In the genomic region with DNA sequence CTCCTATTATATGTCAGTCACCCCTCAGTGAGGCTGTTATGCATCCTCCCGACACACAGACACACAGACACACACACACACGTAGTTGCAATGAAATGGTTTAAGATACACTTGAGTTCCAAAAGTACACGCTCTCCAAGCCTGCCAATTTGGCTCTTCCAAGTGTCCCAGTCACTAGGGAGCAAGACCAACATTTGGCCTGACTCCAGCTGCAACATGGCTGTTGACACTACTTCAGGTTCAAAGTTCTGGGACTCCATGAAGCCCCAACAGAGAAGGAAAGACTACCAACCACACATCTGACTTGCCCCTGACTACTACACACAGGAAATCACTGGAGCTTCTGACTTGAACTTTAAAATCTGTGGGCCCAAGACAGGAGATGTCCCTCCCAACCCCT, we compare ENCODE assay signal across 39 cellular contexts.
"Had no signal": no experiment of that assay in that cellular context is flagged by ENCODE, and none has a peak within 500 bp of the region (broad histone marks: within the 10 kb centered on the region; RNA-seq: fewer than 3 reads in every experiment).

No MANE protein-coding gene starts in this region.

- ATAC-seq: activated naive CD4-positive, alpha-beta T cell treated with anti-CD3 and anti-CD28 coated beads, Interleukin-2, amount 50 U/mL, for 72 hours; activated naive CD8-positive, alpha-beta T cell treated with anti-CD3 and anti-CD28 coated beads, Interleukin-2, amount 50 U/mL, for 24 hours; activated T-cell treated with anti-CD3 and anti-CD28 coated beads, Interleukin-2, amount 50 U/mL, for 4 hours; activated T-cell treated with anti-CD3 and anti-CD28 coated beads, Interleukin-2, amount 50 U/mL, for 72 hours; activated T-helper 17 cell treated with anti-CD3 and anti-CD28 coated beads, Interleukin-2, amount 50 U/mL, for 72 hours; body of pancreas had no signal

- H3K4me1 ChIP-seq: adrenal gland, ascending aorta, body of pancreas, breast epithelium had no signal

- FAIRE-seq: astrocyte had no signal

- H3K9me3 ChIP-seq: adrenal gland, ascending aorta, body of pancreas, breast epithelium had no signal

- DNase-seq: activated effector memory CD4-positive, alpha-beta T cell treated with anti-CD3 and anti-CD28 coated beads, Interleukin-2, amount 50 U/mL, for 16 hours; activated effector memory CD4-positive, alpha-beta T cell treated with Interleukin-2 at 50 U/mL for 16 hours; activated gamma-delta T cell; activated gamma-delta T cell treated with Interleukin-2 at 50 U/mL for 16 hours; activated naive CD4-positive, alpha-beta T cell; activated naive CD4-positive, alpha-beta T cell treated with anti-CD3 and anti-CD28 coated beads for 36 hours; activated naive CD4-positive, alpha-beta T cell treated with anti-CD3 and anti-CD28 coated beads, Interleukin-2, amount 10 ng/mL, durations not matched to agents 7 days and 5 days; activated naive CD4-positive, alpha-beta T cell treated with anti-CD3 and anti-CD28 coated beads, Interleukin-2, amount 50 U/mL, for 16 hours; activated naive CD4-positive, alpha-beta T cell treated with Interleukin-2 at 50 U/mL for 16 hours; activated naive CD8-positive, alpha-beta T cell treated with anti-CD3 and anti-CD28 coated beads for 36 hours; activated naive CD8-positive, alpha-beta T cell treated with anti-CD3 and anti-CD28 coated beads, Interleukin-2, amount 10 ng/mL, durations not matched to agents 7 days and 5 days; activated naive CD8-positive, alpha-beta T cell treated with anti-CD3 and anti-CD28 coated beads, Interleukin-2, amount 50 U/mL, for 24 hours; activated T-cell treated with anti-CD3 and anti-CD28 coated beads, Interleukin-2, amount 50 U/mL, for 1 hour; activated T-cell treated with anti-CD3 and anti-CD28 coated beads, Interleukin-2, amount 50 U/mL, for 24 hours; activated T-cell treated with anti-CD3 and anti-CD28 coated beads, Interleukin-2, amount 50 U/mL, for 4 hours; activated T-cell treated with anti-CD3 and anti-CD28 coated beads, Interleukin-2, amount 50 U/mL, for 48 hours; activated T-cell treated with anti-CD3 and anti-CD28 coated beads, Interleukin-2, amount 50 U/mL, for 72 hours; adrenal gland; amniotic stem cell; amygdala; anterior cingulate cortex; aorta; body of pancreas; brain microvascular endothelial cell; caudate nucleus; central memory CD4-positive, alpha-beta T cell; cerebellar nuclear complex had no signal

- H3K4me1 Mint-ChIP-seq: activated naive CD4-positive, alpha-beta T cell treated with anti-CD3 and anti-CD28 coated beads, Interleukin-2, amount 10 ng/mL, durations not matched to agents 7 days and 5 days; activated naive CD4-positive, alpha-beta T cell treated with anti-CD3 and anti-CD28 coated beads, Interleukin-2, amount 50 U/mL, for 24 hours; activated naive CD8-positive, alpha-beta T cell treated with anti-CD3 and anti-CD28 coated beads for 36 hours; activated naive CD8-positive, alpha-beta T cell treated with anti-CD3 and anti-CD28 coated beads, Interleukin-2, amount 10 ng/mL, durations not matched to agents 7 days and 5 days; activated naive CD8-positive, alpha-beta T cell treated with anti-CD3 and anti-CD28 coated beads, Interleukin-2, amount 50 U/mL, for 24 hours; activated T-helper 17 cell treated with anti-CD3 and anti-CD28 coated beads, Interleukin-2, amount 50 U/mL, for 72 hours; brain; central memory CD8-positive, alpha-beta T cell had no signal

- H3K4me3 ChIP-seq: adrenal gland, ascending aorta, body of pancreas, breast epithelium, cardiac muscle cell had no signal

- H3K27ac ChIP-seq: adrenal gland, ascending aorta, body of pancreas, brain microvascular endothelial cell, breast epithelium, cardiac muscle cell had no signal

- H3K27me3 ChIP-seq: adrenal gland, ascending aorta, body of pancreas, brain microvascular endothelial cell, breast epithelium, cardiac muscle cell had no signal

- H3K9me3 Mint-ChIP-seq: activated naive CD4-positive, alpha-beta T cell treated with anti-CD3 and anti-CD28 coated beads, Interleukin-2, amount 50 U/mL, for 24 hours; activated T-helper 17 cell treated with anti-CD3 and anti-CD28 coated beads, Interleukin-2, amount 50 U/mL, for 72 hours; central memory CD8-positive, alpha-beta T cell had no signal

- H3K36me3 Mint-ChIP-seq: activated naive CD4-positive, alpha-beta T cell treated with anti-CD3 and anti-CD28 coated beads, Interleukin-2, amount 10 ng/mL, durations not matched to agents 7 days and 5 days; activated naive CD8-positive, alpha-beta T cell; activated naive CD8-positive, alpha-beta T cell treated with anti-CD3 and anti-CD28 coated beads, Interleukin-2, amount 10 ng/mL, durations not matched to agents 7 days and 5 days; brain had no signal

- H3K36me3 ChIP-seq: adrenal gland, ascending aorta, brain microvascular endothelial cell, breast epithelium, cardiac muscle cell had no signal

- H3K4me3 Mint-ChIP-seq: activated naive CD4-positive, alpha-beta T cell treated with anti-CD3 and anti-CD28 coated beads for 36 hours; activated naive CD4-positive, alpha-beta T cell treated with anti-CD3 and anti-CD28 coated beads, Interleukin-2, amount 10 ng/mL, durations not matched to agents 7 days and 5 days; activated naive CD4-positive, alpha-beta T cell treated with anti-CD3 and anti-CD28 coated beads, Interleukin-2, amount 50 U/mL, for 24 hours; activated naive CD8-positive, alpha-beta T cell; activated naive CD8-positive, alpha-beta T cell treated with anti-CD3 and anti-CD28 coated beads for 36 hours; activated naive CD8-positive, alpha-beta T cell treated with anti-CD3 and anti-CD28 coated beads, Interleukin-2, amount 10 ng/mL, durations not matched to agents 7 days and 5 days; activated naive CD8-positive, alpha-beta T cell treated with anti-CD3 and anti-CD28 coated beads, Interleukin-2, amount 50 U/mL, for 24 hours; activated T-cell treated with anti-CD3 and anti-CD28 coated beads, Interleukin-2, amount 50 U/mL, for 24 hours; activated T-cell treated with anti-CD3 and anti-CD28 coated beads, Interleukin-2, amount 50 U/mL, for 4 hours; activated T-cell treated with anti-CD3 and anti-CD28 coated beads, Interleukin-2, amount 50 U/mL, for 72 hours; activated T-helper 1 cell treated with anti-CD3 and anti-CD28 coated beads, Interleukin-12 subunit alpha, Interleukin-12 subunit beta, Interleukin-2, Interleukin-4 antibody, amounts not matched to agents 30 ng/mL and 10 ng/mL and 1 ng/mL, durations not matched to agents 14 hours and 24 hours and 36 hours; activated T-helper 17 cell treated with anti-CD3 and anti-CD28 coated beads, Interleukin-2, amount 50 U/mL, for 72 hours; brain; central memory CD8-positive, alpha-beta T cell had no signal

- H3K27ac Mint-ChIP-seq: activated naive CD4-positive, alpha-beta T cell treated with anti-CD3 and anti-CD28 coated beads for 36 hours; activated naive CD4-positive, alpha-beta T cell treated with anti-CD3 and anti-CD28 coated beads, Interleukin-2, amount 10 ng/mL, durations not matched to agents 7 days and 5 days; activated naive CD4-positive, alpha-beta T cell treated with anti-CD3 and anti-CD28 coated beads, Interleukin-2, amount 50 U/mL, for 24 hours; activated naive CD4-positive, alpha-beta T cell treated with anti-CD3 and anti-CD28 coated beads, Interleukin-2, amount 50 U/mL, for 72 hours; activated naive CD8-positive, alpha-beta T cell; activated naive CD8-positive, alpha-beta T cell treated with anti-CD3 and anti-CD28 coated beads for 36 hours; activated naive CD8-positive, alpha-beta T cell treated with anti-CD3 and anti-CD28 coated beads, Interleukin-2, amount 10 ng/mL, durations not matched to agents 7 days and 5 days; activated naive CD8-positive, alpha-beta T cell treated with anti-CD3 and anti-CD28 coated beads, Interleukin-2, amount 50 U/mL, for 24 hours; activated T-cell treated with anti-CD3 and anti-CD28 coated beads, Interleukin-2, amount 50 U/mL, for 24 hours; activated T-cell treated with anti-CD3 and anti-CD28 coated beads, Interleukin-2, amount 50 U/mL, for 72 hours; activated T-helper 1 cell treated with anti-CD3 and anti-CD28 coated beads, Interleukin-12 subunit alpha, Interleukin-12 subunit beta, Interleukin-2, Interleukin-4 antibody, amounts not matched to agents 30 ng/mL and 10 ng/mL and 1 ng/mL, durations not matched to agents 14 hours and 24 hours and 36 hours; activated T-helper 17 cell treated with anti-CD3 and anti-CD28 coated beads, Interleukin-2, amount 50 U/mL, for 72 hours; activated T-helper 2 cell treated with anti-CD3 and anti-CD28 coated beads, Interferon-gamma antibody, Interleukin-2, Interleukin-4, amounts not matched to agents 10 μg/mL and 5 μg/mL and 100 μg/mL, durations not matched to agents 14 hours and 24 hours and 36 hours; brain had no signal
